25 cellular contexts compared by ENCODE assay signal in the genomic region with DNA sequence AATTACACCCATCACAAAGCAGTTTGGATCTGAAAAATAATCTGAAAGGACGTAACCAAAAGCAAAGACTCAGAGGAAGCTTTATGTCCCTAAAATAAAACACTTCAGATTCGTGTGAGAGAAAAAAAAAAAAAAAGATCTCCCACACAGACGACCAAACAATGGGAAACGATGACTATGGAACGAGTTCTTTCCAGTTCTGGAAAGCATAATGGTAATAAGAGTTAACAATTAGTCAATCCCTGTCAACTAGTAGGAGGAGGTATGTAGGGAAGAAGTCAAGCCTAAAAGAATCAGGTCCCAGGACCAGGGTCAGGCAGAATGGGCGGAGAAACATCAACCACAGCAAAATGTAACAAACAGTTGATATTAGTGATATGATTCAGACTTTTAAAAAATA.
"Had no signal": no experiment of that assay in that cellular context is flagged by ENCODE, and none has a peak within 500 bp of the region (broad histone marks: within the 10 kb centered on the region; RNA-seq: fewer than 3 reads in every experiment).

No MANE protein-coding gene starts in this region.

- H3K36me3 ChIP-seq: brain microvascular endothelial cell, esophagus squamous epithelium, gastrocnemius medialis, ovary, sigmoid colon, suprapubic skin, tibial artery had no signal

- DNase-seq: activated gamma-delta T cell treated with Interleukin-2 at 50 U/mL for 16 hours; activated naive CD4-positive, alpha-beta T cell treated with anti-CD3 and anti-CD28 coated beads, Interleukin-2, amount 50 U/mL, for 16 hours; activated T-cell treated with anti-CD3 and anti-CD28 coated beads, Interleukin-2, amount 50 U/mL, for 1 hour; amniotic stem cell; brain microvascular endothelial cell; cortex of kidney; endodermal cell; esophagus squamous epithelium; gastrocnemius medialis; glutamatergic neuron; left ventricle myocardium superior; mammary epithelial cell; naive B cell; nephron progenitor cell; ovary; sigmoid colon; small intestine; stimulated activated CD4-positive, alpha-beta T cell treated with anti-CD3 and anti-CD28 coated beads, Interleukin-4, amount 100 ng/mL, for 24 hours; T-helper 2 cell; tibial artery had no signal

- H3K27ac Mint-ChIP-seq: endodermal cell; mesothelial cell of epicardium; nephron progenitor cell; progenitor cell of endocrine pancreas; stimulated activated effector memory CD8-positive, alpha-beta T cell treated with anti-CD3 and anti-CD28 coated beads, Interleukin-12 subunit alpha, Interleukin-12 subunit beta, amount 100 ng/mL, for 72 hours had no signal

- H3K27me3 Mint-ChIP-seq: naive B cell, progenitor cell of endocrine pancreas had no signal

- H3K27me3 ChIP-seq: brain microvascular endothelial cell, esophagus squamous epithelium, gastrocnemius medialis, ovary, sigmoid colon, suprapubic skin, tibial artery had no signal

- H3K4me1 ChIP-seq: esophagus squamous epithelium, gastrocnemius medialis, sigmoid colon, suprapubic skin, tibial artery had no signal

- H3K36me3 Mint-ChIP-seq: mesothelial cell of epicardium; naive B cell; stimulated activated effector memory CD8-positive, alpha-beta T cell treated with anti-CD3 and anti-CD28 coated beads, Interleukin-12 subunit alpha, Interleukin-12 subunit beta, amount 100 ng/mL, for 72 hours had no signal

- H3K27ac ChIP-seq: brain microvascular endothelial cell, epithelial cell of prostate, esophagus squamous epithelium, gastrocnemius medialis, ovary, sigmoid colon, suprapubic skin, tibial artery had no signal

- H3K4me1 Mint-ChIP-seq: endodermal cell; nephron progenitor cell; stimulated activated effector memory CD8-positive, alpha-beta T cell treated with anti-CD3 and anti-CD28 coated beads, Interleukin-12 subunit alpha, Interleukin-12 subunit beta, amount 100 ng/mL, for 72 hours had no signal

- H3K9me3 ChIP-seq: esophagus squamous epithelium, gastrocnemius medialis, ovary, sigmoid colon, suprapubic skin, tibial artery had no signal

- H3K9me3 Mint-ChIP-seq: endodermal cell; mesothelial cell of epicardium; nephron progenitor cell; stimulated activated effector memory CD8-positive, alpha-beta T cell treated with anti-CD3 and anti-CD28 coated beads, Interleukin-12 subunit alpha, Interleukin-12 subunit beta, amount 100 ng/mL, for 72 hours had no signal

- H3K4me3 ChIP-seq: esophagus squamous epithelium, gastrocnemius medialis, ovary, sigmoid colon, suprapubic skin, tibial artery had no signal

- H3K4me3 Mint-ChIP-seq: endodermal cell; mesothelial cell of epicardium; naive B cell; nephron progenitor cell; stimulated activated effector memory CD8-positive, alpha-beta T cell treated with anti-CD3 and anti-CD28 coated beads, Interleukin-12 subunit alpha, Interleukin-12 subunit beta, amount 100 ng/mL, for 72 hours had no signal
